8 cellular contexts compared by ENCODE assay signal in the genomic region with DNA sequence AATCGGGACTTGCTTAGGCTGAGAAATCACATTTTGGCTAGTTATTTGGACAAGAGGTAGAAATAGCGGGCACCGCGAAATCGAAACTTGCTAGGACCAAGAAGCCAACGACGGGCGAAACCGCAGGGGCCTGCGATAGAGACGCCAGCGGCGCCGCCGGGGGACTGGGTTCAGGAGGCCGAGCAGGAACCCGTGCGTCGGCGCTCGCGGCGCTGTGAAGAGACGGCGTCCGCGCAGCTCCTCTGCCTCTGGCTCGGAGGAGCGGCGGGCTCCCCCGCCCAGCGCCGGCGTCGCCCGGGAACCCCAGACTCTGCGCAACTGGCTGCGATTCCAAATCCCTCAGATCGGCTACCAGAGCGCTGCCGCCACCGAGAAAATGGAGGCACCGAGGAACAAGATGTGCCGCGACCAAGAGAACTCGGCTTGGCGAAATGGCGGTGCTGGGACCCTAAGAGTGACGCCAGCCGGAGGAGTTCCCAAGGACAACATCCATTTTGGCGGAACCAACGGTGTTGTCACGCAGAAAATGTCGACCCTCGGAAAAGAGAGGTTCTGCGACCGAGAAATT. TPM values are rescaled to one million over a fixed set of nuclear protein-coding genes. Genes with fewer than 3 reads are reported as not detected.
DNase-seq lines count a peak whose midpoint lies in the region; ATAC-seq and TF ChIP-seq lines count a peak whose summit lies in the region.

No MANE protein-coding gene starts in this region.

- POLR2A ChIA-PET in BJ (lab: Charles Lee) (interaction anchor here (1.9 kb wide), 1 partner anchor 46 kb away, joined by 6 read pairs; no protein-coding TSS in a partner anchor), PC-3 (lab: Charles Lee; ENCODE audit: unreplicated experiment) (no interaction called here)

- H3K27me3 ChIP-seq in BJ (ENCODE audit: control insufficient read depth, insufficient read depth, low read length): no peaks in the 10 kb centered on the region
- H3K27me3 ChIP-seq in HL-60 (ENCODE audit: insufficient read depth, poor library complexity, severe bottlenecking): no peaks in the 10 kb centered on the region
- no peaks in the 10 kb centered on the region for H3K27me3 ChIP-seq in PC-3 (ENCODE audit: low read length)

- peak overlapping the region; percentile 97 for H3K9ac ChIP-seq in PC-3 (ENCODE audit: low read length)

- H3K9me2 ChIP-seq in PC-3 (replicated peaks; ENCODE audit: low read length): no peaks in the 10 kb centered on the region

- H3K4me3 Mint-ChIP-seq in nephron: peak overlapping the region; percentile 94 to 98 (median 95)

- H3K36me3 ChIP-seq in BJ (ENCODE audit: control insufficient read depth, insufficient read depth, low read length) (peaks cover 4% of the 10 kb centered on the region), PC-3 (ENCODE audit: low read depth, low read length) (peaks cover 7% of the 10 kb centered on the region)

- H3K4me1 Mint-ChIP-seq in nephron: peaks cover 25% of the 10 kb centered on the region

- BruUV-seq in PC-3 (replicated peaks; lab: Mats Ljungman, UMichigan): no TSS peak

- no peaks in the 10 kb centered on the region for H3K9me3 ChIP-seq in PC-3 (ENCODE audit: low read length)

- H3K4me3 ChIP-seq in BJ (ENCODE audit: low read depth, low read length): peak overlapping the region; percentile 66
- peak overlapping the region; percentile 57 for H3K4me3 ChIP-seq in HL-60 (replicated peaks; ENCODE audit: insufficient read depth, low read length)
- peak overlapping the region; percentile 87 for H3K4me3 ChIP-seq in PC-3 (ENCODE audit: low read length)
- H3K4me3 ChIP-seq in fibroblast of the aortic adventitia (ENCODE audit: low read depth, low read length): peak overlapping the region; percentile 93

- H3K4me2 ChIP-seq in PC-3 (ENCODE audit: low read length): peak overlapping the region; percentile 93

- ATAC-seq in GM19372 (IDR thresholded peaks at IDR 0.05; ENCODE audit: low read depth, unreplicated experiment) (peak; percentile 32), PC-3 (peak; percentile 3; the same call in 1 of the 2 replicates)
- peak; percentile 53 for ATAC-seq in stimulated activated naive CD8-positive, alpha-beta T cell treated with anti-CD3 and anti-CD28 coated beads, Interleukin-15, Interleukin-2, amounts not matched to agents 100 U/mL and 50 U/mL, for 24 hours

- H3K27ac ChIP-seq in HL-60 (replicated peaks) (peak overlapping the region; percentile 100), PC-3 (ENCODE audit: low read length) (peak overlapping the region; percentile 93)

- peak overlapping the region; percentile 99 to 100 (median 100) for H3K27ac Mint-ChIP-seq in nephron

- H3K36me3 Mint-ChIP-seq in nephron (ENCODE audit: low read depth): peaks cover 19% of the 10 kb centered on the region

- peaks cover 94% of the 10 kb centered on the region for H3K79me2 ChIP-seq in PC-3 (ENCODE audit: low read length)

- H2AFZ ChIP-seq in PC-3 (ENCODE audit: low read length): peak overlapping the region; percentile 92

- no peak for TF ChIP-seq CTCF in BJ (IDR thresholded peaks at IDR 0.05; ENCODE audit: insufficient read depth, low read depth, low read length)
- no peak for TF ChIP-seq CTCF in HL-60 (IDR thresholded peaks at IDR 0.05; ENCODE audit: insufficient read depth, low read length)
- TF ChIP-seq CTCF in PC-3 (conservative IDR thresholded peaks at IDR 0.05; ENCODE audit: low read depth, low read length): no peak
- no peak for TF ChIP-seq CTCF in fibroblast of the aortic adventitia (IDR thresholded peaks at IDR 0.05; ENCODE audit: insufficient read depth, low read length)
- TF ChIP-seq CTCF in nephron (IDR thresholded peaks at IDR 0.05; ENCODE audit: unreplicated experiment in 3 of 3): no peak

- H3F3A ChIP-seq in PC-3 (ENCODE audit: low read length, unreplicated experiment): peaks cover 7% of the 10 kb centered on the region

- no peaks in the 10 kb centered on the region for H4K20me1 ChIP-seq in PC-3 (ENCODE audit: low read length)

- peaks cover 4% of the 10 kb centered on the region for H3K27me3 Mint-ChIP-seq in nephron (ENCODE audit: low read depth)

- intact Hi-C loops in PC-3 (cut with micrococcal nuclease): loop anchor here (1.0 to 2.0 kb wide), 2 partner anchors 38 to 46 kb away; no protein-coding TSS in a partner anchor

- CTCF ChIA-PET in BJ (lab: Yijun Ruan, JAX): interaction anchor here (0.6 to 4.5 kb wide), 8 partner anchors 17 to 323 kb away, joined by 3 to 35 read pairs (median 6); a partner anchor contains a TSS
- CTCF ChIA-PET in PC-3 (lab: Charles Lee): interaction anchor here (0.6 to 2.4 kb wide), 2 partner anchors 26 to 127 kb away, joined by 8 to 20 read pairs; a partner anchor contains a TSS

- no peaks in the 10 kb centered on the region for H3K9me3 Mint-ChIP-seq in nephron

- peaks cover 49% of the 10 kb centered on the region for H3K4me1 ChIP-seq in PC-3 (ENCODE audit: insufficient read depth, low read length)

- DNase-seq in BJ (ENCODE audit: low read depth) (no peak), HL-60 (ENCODE audit: low read depth in 1 of 2, low spot score in 1 of 2) (peak; percentile 54 to 74), PC-3 (peak; percentile 69), fibroblast of the aortic adventitia (ENCODE audit: low read depth) (peak; percentile 73)
- peak; percentile 62 for DNase-seq in activated T-helper 9 cell treated with anti-CD3 and anti-CD28 coated beads, Interleukin-2, amount 50 U/mL, for 16 hours (ENCODE audit: low read depth)
- DNase-seq in stimulated activated naive CD8-positive, alpha-beta T cell treated with anti-CD3 and anti-CD28 coated beads, Interleukin-15, Interleukin-2, amounts not matched to agents 100 U/mL and 50 U/mL, for 24 hours: peak; percentile 75

RNA-seq across cellular contexts. Expression of a gene that starts 26.2 kb away (rescaled TPM):
- 0.53 and 0.74 TPM in 2 replicates for polyA plus RNA-seq in BJ (2011; rRNA removed)
- polyA minus RNA-seq in BJ (2011; rRNA and poly(A)+ RNA removed): 2.4 and 3.0 TPM in 2 replicates
- total RNA-seq in PC-3 (2014; rRNA removed) (4.8 and 8.9 TPM in 2 replicates), fibroblast of the aortic adventitia (ENCODE audit: low replicate concordance) (3.0 and 3.4 TPM in 2 replicates)

RNA-seq across cellular contexts. Expression of a gene that starts 54.4 kb away (rescaled TPM):
- polyA plus RNA-seq in BJ (2011; rRNA removed): 23.3 and 33.3 TPM in 2 replicates
- 20.8 and 22.1 TPM in 2 replicates for polyA minus RNA-seq in BJ (2011; rRNA and poly(A)+ RNA removed)
- total RNA-seq in PC-3 (2014; rRNA removed): 37.3 and 41.5 TPM in 2 replicates
- total RNA-seq in fibroblast of the aortic adventitia (ENCODE audit: low replicate concordance): 42.3 and 43.7 TPM in 2 replicates

Comparison
In these comparisons a context has a peak if more than half of its experiments do, and no peak if none do; other contexts are left out.
1. ATAC-seq: peak in every context shown above with its lines; median percentile 53 in stimulated activated naive CD8-positive, alpha-beta T cell treated with anti-CD3 and anti-CD28 coated beads, Interleukin-15, Interleukin-2, amounts not matched to agents 100 U/mL and 50 U/mL, for 24 hours; 32 in GM19372; 3 in PC-3.